Comparison of ENCODE assay signal across 9 cellular contexts in genomic region chr11:17256512-17256911, GRCh38.
DNase-seq lines count a peak whose midpoint lies in the region; ATAC-seq, FAIRE-seq and TF ChIP-seq lines count a peak whose summit lies in the region.
"Had no signal": no experiment of that assay in that cellular context is flagged by ENCODE, and none has a peak within 500 bp of the region (broad histone marks: within the 10 kb centered on the region; RNA-seq: fewer than 3 reads in every experiment).

No MANE protein-coding gene starts in this region.

- TF ChIP-seq CTCF in fibroblast of pulmonary artery (IDR thresholded peaks at IDR 0.05; ENCODE audit: low read length, missing control alignments) = no peak

- no peaks in the 10 kb centered on the region for H3K36me3 Mint-ChIP-seq in activated naive CD4-positive, alpha-beta T cell treated with anti-CD3 and anti-CD28 coated beads, Interleukin-2, amount 50 U/mL, for 24 hours
- H3K36me3 Mint-ChIP-seq in activated naive CD4-positive, alpha-beta T cell treated with anti-CD3 and anti-CD28 coated beads, Interleukin-2, amount 10 ng/mL, durations not matched to agents 7 days and 5 days = no peaks in the 10 kb centered on the region

- FAIRE-seq in urothelium cell line (lab: Jason Lieb, UNC) = peak; percentile 17
- FAIRE-seq: islet of Langerhans had no signal

- H3K4me3 Mint-ChIP-seq in activated naive CD4-positive, alpha-beta T cell treated with anti-CD3 and anti-CD28 coated beads, Interleukin-2, amount 50 U/mL, for 24 hours = no peak overlapping the region
- H3K4me3 Mint-ChIP-seq in activated naive CD4-positive, alpha-beta T cell treated with anti-CD3 and anti-CD28 coated beads, Interleukin-2, amount 10 ng/mL, durations not matched to agents 7 days and 5 days = no peak overlapping the region

- H3K4me1 Mint-ChIP-seq in activated naive CD4-positive, alpha-beta T cell treated with anti-CD3 and anti-CD28 coated beads, Interleukin-2, amount 50 U/mL, for 24 hours = peaks cover 22% of the 10 kb centered on the region
- H3K4me1 Mint-ChIP-seq in activated naive CD4-positive, alpha-beta T cell treated with anti-CD3 and anti-CD28 coated beads, Interleukin-2, amount 10 ng/mL, durations not matched to agents 7 days and 5 days = peaks cover 9% of the 10 kb centered on the region

- DNase-seq in activated naive CD4-positive, alpha-beta T cell treated with anti-CD3 and anti-CD28 coated beads, Interleukin-2, amount 10 ng/mL, durations not matched to agents 7 days and 5 days = no peak
- DNase-seq in SW 1271 (lab: John Stamatoyannopoulos, UW) (peak; percentile 60 to 80), fibroblast of pulmonary artery (ENCODE audit: low read depth) (peak; percentile 98), urothelium cell line (ENCODE audit: low spot score) (no peak), NCI-H524 treated with DMSO at 0.1 percent for 48 hours (lab: John Stamatoyannopoulos, UW) (no peak), putamen (ENCODE audit: low spot score) (no peak)

- ATAC-seq in GM21825 (IDR thresholded peaks at IDR 0.05; ENCODE audit: unreplicated experiment) = no peak

- H3K4me3 ChIP-seq in fibroblast of pulmonary artery (replicated peaks; ENCODE audit: low read depth, low read length) = peak overlapping the region; percentile 37

- CTCF ChIA-PET in activated naive CD4-positive, alpha-beta T cell treated with anti-CD3 and anti-CD28 coated beads, Interleukin-2, amount 10 ng/mL, durations not matched to agents 7 days and 5 days (lab: Charles Lee) = no interaction called here

- no peaks in the 10 kb centered on the region for H3K9me3 Mint-ChIP-seq in activated naive CD4-positive, alpha-beta T cell treated with anti-CD3 and anti-CD28 coated beads, Interleukin-2, amount 50 U/mL, for 24 hours
- no peaks in the 10 kb centered on the region for H3K9me3 Mint-ChIP-seq in activated naive CD4-positive, alpha-beta T cell treated with anti-CD3 and anti-CD28 coated beads, Interleukin-2, amount 10 ng/mL, durations not matched to agents 7 days and 5 days

- H3K27me3 Mint-ChIP-seq in activated naive CD4-positive, alpha-beta T cell treated with anti-CD3 and anti-CD28 coated beads, Interleukin-2, amount 50 U/mL, for 24 hours = no peaks in the 10 kb centered on the region
- H3K27me3 Mint-ChIP-seq in activated naive CD4-positive, alpha-beta T cell treated with anti-CD3 and anti-CD28 coated beads, Interleukin-2, amount 10 ng/mL, durations not matched to agents 7 days and 5 days = peaks cover 16% of the 10 kb centered on the region

- peak overlapping the region; percentile 66 for H3K27ac Mint-ChIP-seq in activated naive CD4-positive, alpha-beta T cell treated with anti-CD3 and anti-CD28 coated beads, Interleukin-2, amount 50 U/mL, for 24 hours
- H3K27ac Mint-ChIP-seq in activated naive CD4-positive, alpha-beta T cell treated with anti-CD3 and anti-CD28 coated beads, Interleukin-2, amount 10 ng/mL, durations not matched to agents 7 days and 5 days = no peak overlapping the region

Comparison
In these comparisons a context has a peak if more than half of its experiments do, and no peak if none do; other contexts are left out.
1. DNase-seq: peak in SW 1271 (2 of 2) and fibroblast of pulmonary artery (single experiment); none in activated naive CD4-positive, alpha-beta T cell treated with anti-CD3 and anti-CD28 coated beads, Interleukin-2, amount 10 ng/mL, durations not matched to agents 7 days and 5 days (single experiment), urothelium cell line (single experiment), NCI-H524 treated with DMSO at 0.1 percent for 48 hours (single experiment) and putamen (single experiment).